In genomic region chr4:121205787-121206186, GRCh38 we compare ENCODE assay signal across 6 cellular contexts. TPM values are rescaled to one million over a fixed set of nuclear protein-coding genes. Genes with fewer than 3 reads are reported as not detected.
"Had no signal": no experiment of that assay in that cellular context is flagged by ENCODE, and none has a peak within 500 bp of the region (broad histone marks: within the 10 kb centered on the region; RNA-seq: fewer than 3 reads in every experiment).

No MANE protein-coding gene starts in this region.

RNA-seq across cellular contexts. Expression of gene TNIP3, which starts 41.7 kb away (rescaled TPM):
- total RNA-seq: mammary epithelial cell, myocyte, progenitor cell of endocrine pancreas, right atrium auricular region, skeletal muscle tissue, suprapubic skin had no signal
